In genomic region chr4:76990288-76991080, GRCh38 we compare ENCODE assay signal across 10 cellular contexts. TPM values are rescaled to one million over a fixed set of nuclear protein-coding genes. Genes with fewer than 3 reads are reported as not detected.
DNase-seq lines count a peak whose midpoint lies in the region; ATAC-seq and TF ChIP-seq lines count a peak whose summit lies in the region.
"Had no signal": no experiment of that assay in that cellular context is flagged by ENCODE, and none has a peak within 500 bp of the region (broad histone marks: within the 10 kb centered on the region; RNA-seq: fewer than 3 reads in every experiment).

No MANE protein-coding gene starts in this region.

- peaks cover 0 to 4% of the 10 kb centered on the region in 2 donors for H3K9me3 Mint-ChIP-seq in activated T-cell treated with anti-CD3 and anti-CD28 coated beads, Interleukin-2, amount 50 U/mL, for 72 hours
- H3K9me3 Mint-ChIP-seq in stimulated activated naive CD8-positive, alpha-beta T cell treated with anti-CD3 and anti-CD28 coated beads, Interleukin-15, amount 100 ng/mL, for 72 hours = peaks cover 5 to 7% of the 10 kb centered on the region in 2 donors

- peaks cover 46% of the 10 kb centered on the region for H3K27me3 Mint-ChIP-seq in activated T-cell treated with anti-CD3 and anti-CD28 coated beads, Interleukin-2, amount 50 U/mL, for 72 hours (ENCODE audit: low read depth)
- H3K27me3 Mint-ChIP-seq in T-helper 17 cell = no peaks in the 10 kb centered on the region
- no peaks in the 10 kb centered on the region for H3K27me3 Mint-ChIP-seq in stimulated activated naive CD8-positive, alpha-beta T cell treated with anti-CD3 and anti-CD28 coated beads, Interleukin-15, amount 100 ng/mL, for 72 hours

- in situ Hi-C loops in GM13976 (cut with MboI; ENCODE audit: low sequenced_read_pairs, unreplicated experiment) = no loop called here

- H3K4me1 Mint-ChIP-seq in activated T-cell treated with anti-CD3 and anti-CD28 coated beads, Interleukin-2, amount 50 U/mL, for 72 hours (ENCODE audit: low read depth) = peaks cover 67% of the 10 kb centered on the region
- H3K4me1 Mint-ChIP-seq in T-helper 17 cell = peaks cover 46% of the 10 kb centered on the region
- H3K4me1 Mint-ChIP-seq in stimulated activated naive CD8-positive, alpha-beta T cell treated with anti-CD3 and anti-CD28 coated beads, Interleukin-15, amount 100 ng/mL, for 72 hours = peaks cover 89% of the 10 kb centered on the region

- peaks cover 2 to 4% of the 10 kb centered on the region in 2 donors for H3K36me3 Mint-ChIP-seq in activated T-cell treated with anti-CD3 and anti-CD28 coated beads, Interleukin-2, amount 50 U/mL, for 72 hours (ENCODE audit: insufficient read depth in 2 of 2)
- peaks cover 2% of the 10 kb centered on the region for H3K36me3 Mint-ChIP-seq in T-helper 17 cell (ENCODE audit: low read depth)

- ATAC-seq in activated T-cell treated with anti-CD3 and anti-CD28 coated beads, Interleukin-2, amount 50 U/mL, for 72 hours (replicated peaks in 1 of 2) = no peak
- ATAC-seq in T-helper 17 cell = no peak
- no peak for ATAC-seq in stimulated activated naive CD8-positive, alpha-beta T cell treated with anti-CD3 and anti-CD28 coated beads, Interleukin-15, amount 100 ng/mL, for 72 hours
- ATAC-seq in GM18909 (IDR thresholded peaks at IDR 0.05; ENCODE audit: poor library complexity, unreplicated experiment) = no peak

- TF ChIP-seq CTCF in GM13976 (IDR thresholded peaks at IDR 0.05; ENCODE audit: borderline replicate concordance, control extremely low read depth, extremely low read depth, insufficient read depth, missing control alignments) = no peak

- no peaks in the 10 kb centered on the region for H3K9me3 ChIP-seq in T-helper 17 cell (ENCODE audit: control insufficient read depth, low read length, poor library complexity, severe bottlenecking)

- H3K4me3 Mint-ChIP-seq in activated T-cell treated with anti-CD3 and anti-CD28 coated beads, Interleukin-2, amount 50 U/mL, for 72 hours = peak overlapping the region; percentile 55 to 67
- H3K4me3 Mint-ChIP-seq in T-helper 17 cell = peak overlapping the region; percentile 63
- peak overlapping the region; percentile 37 to 73 for H3K4me3 Mint-ChIP-seq in stimulated activated naive CD8-positive, alpha-beta T cell treated with anti-CD3 and anti-CD28 coated beads, Interleukin-15, amount 100 ng/mL, for 72 hours

- H3K27ac Mint-ChIP-seq in activated T-cell treated with anti-CD3 and anti-CD28 coated beads, Interleukin-2, amount 50 U/mL, for 72 hours = no peak overlapping the region
- H3K27ac Mint-ChIP-seq in T-helper 17 cell = peak overlapping the region; percentile 51
- peak overlapping the region in 1 of 2 donors; percentile 72 for H3K27ac Mint-ChIP-seq in stimulated activated naive CD8-positive, alpha-beta T cell treated with anti-CD3 and anti-CD28 coated beads, Interleukin-15, amount 100 ng/mL, for 72 hours

- no peak for DNase-seq in activated T-cell treated with anti-CD3 and anti-CD28 coated beads, Interleukin-2, amount 50 U/mL, for 72 hours
- no peak for DNase-seq in activated T-cell treated with anti-CD3 and anti-CD28 coated beads for 4 hours
- DNase-seq in T-helper 17 cell = no peak
- peak; percentile 83 for DNase-seq in fibroblast of gingiva (ENCODE audit: low read depth)
- no peak for DNase-seq in stimulated activated naive CD8-positive, alpha-beta T cell treated with anti-CD3 and anti-CD28 coated beads, Interleukin-15, amount 100 ng/mL, for 72 hours
- DNase-seq in UCSD-AML1 (lab: John Stamatoyannopoulos, UW; ENCODE audit: unreplicated experiment) = no peak
- DNase-seq in GM13976 (ENCODE audit: low spot score) = no peak
- DNase-seq: activated gamma-delta T cell, C1 segment of cervical spinal cord had no signal

RNA-seq across cellular contexts. Expression of gene SEPTIN11, which starts 40.9 kb away (rescaled TPM):
- total RNA-seq in activated T-cell treated with anti-CD3 and anti-CD28 coated beads, Interleukin-2, amount 50 U/mL, for 72 hours = 10 to 100 TPM; 10.5 to 13.2 TPM
- 10 to 100 TPM; 21.4 to 40.3 TPM for total RNA-seq in T-helper 17 cell
